ENCODE assay signal across 1 cellular context in the genomic region with DNA sequence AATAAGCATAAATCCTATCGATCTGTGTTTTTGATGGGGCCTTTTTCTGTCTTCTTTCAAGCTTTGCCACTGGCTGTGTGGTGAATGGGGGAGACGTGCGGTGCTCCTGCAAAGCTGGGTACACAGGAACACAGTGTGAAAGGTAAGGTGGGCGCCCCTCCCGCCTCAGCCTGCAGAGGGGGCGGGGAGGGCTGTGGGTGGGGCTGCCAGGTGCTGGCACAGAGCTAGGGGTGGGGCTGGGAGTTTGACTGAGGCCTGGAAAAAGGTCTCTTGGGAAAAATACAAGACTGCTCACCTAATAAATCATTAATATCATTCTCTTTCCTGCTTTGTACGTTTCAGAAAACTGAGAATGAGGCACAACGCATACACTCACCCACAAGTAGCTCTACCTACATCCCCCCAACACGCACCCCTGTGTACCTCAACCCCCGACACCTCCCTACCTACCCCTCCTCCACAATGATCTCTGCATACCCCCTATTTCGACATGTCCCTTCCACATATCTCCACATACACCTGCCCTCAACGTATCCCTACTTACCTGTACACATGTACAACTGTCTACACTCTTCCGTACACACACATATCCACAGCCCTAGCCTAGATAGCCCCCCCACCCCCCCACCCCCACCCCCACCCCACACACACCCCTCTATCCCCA.
TF ChIP-seq lines count a peak whose summit lies in the region.

No MANE protein-coding gene starts in this region.

TF ChIP-seq in H1, 55 proteins besides CTCF, POLR2A, EP300 and RAD21:
- TF ChIP-seq MAFK (IDR thresholded peaks at IDR 0.05; ENCODE audit: low read depth, low read length) (no peak), SP4 (IDR thresholded peaks at IDR 0.05; ENCODE audit: low read length) (no peak), RBBP5 (IDR thresholded peaks at IDR 0.05; ENCODE audit: borderline replicate concordance, low read depth, low read length) (no peak), ATF3 (IDR thresholded peaks at IDR 0.05; ENCODE audit: insufficient read depth, low read depth, low read length) (no peak), SIX5 (IDR thresholded peaks at IDR 0.05; ENCODE audit: low read depth, low read length) (no peak), SP1 (IDR thresholded peaks at IDR 0.05; ENCODE audit: low read depth, low read length) (no peak), SIN3A (conservative IDR thresholded peaks at IDR 0.05 in 1 of 2, IDR thresholded peaks at IDR 0.05 in 1 of 2; ENCODE audit: low read depth in 1 of 2, low read length in 2 of 2) (no peak), BCL11A (IDR thresholded peaks at IDR 0.05; ENCODE audit: low read depth in 2 of 2, low read length in 2 of 2) (no peak), GTF2F1 (IDR thresholded peaks at IDR 0.05; ENCODE audit: borderline replicate concordance, low read depth, low read length) (no peak), JUN (IDR thresholded peaks at IDR 0.05; ENCODE audit: low read depth, low read length) (no peak), HDAC2 (IDR thresholded peaks at IDR 0.05; ENCODE audit: borderline replicate concordance in 1 of 2, low read depth in 2 of 2, low read length in 2 of 2) (no peak)
- TF ChIP-seq, protein P1, sequence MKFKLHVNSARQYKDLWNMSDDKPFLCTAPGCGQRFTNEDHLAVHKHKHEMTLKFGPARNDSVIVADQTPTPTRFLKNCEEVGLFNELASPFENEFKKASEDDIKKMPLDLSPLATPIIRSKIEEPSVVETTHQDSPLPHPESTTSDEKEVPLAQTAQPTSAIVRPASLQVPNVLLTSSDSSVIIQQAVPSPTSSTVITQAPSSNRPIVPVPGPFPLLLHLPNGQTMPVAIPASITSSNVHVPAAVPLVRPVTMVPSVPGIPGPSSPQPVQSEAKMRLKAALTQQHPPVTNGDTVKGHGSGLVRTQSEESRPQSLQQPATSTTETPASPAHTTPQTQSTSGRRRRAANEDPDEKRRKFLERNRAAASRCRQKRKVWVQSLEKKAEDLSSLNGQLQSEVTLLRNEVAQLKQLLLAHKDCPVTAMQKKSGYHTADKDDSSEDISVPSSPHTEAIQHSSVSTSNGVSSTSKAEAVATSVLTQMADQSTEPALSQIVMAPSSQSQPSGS (IDR thresholded peaks at IDR 0.05; ENCODE audit: low read length): no peak
